1 cellular context compared by ENCODE assay signal in genomic region chr11:116787786-116788486, GRCh38.
A peak's percentile ranks its signal among the peaks of the same experiment; 100 is the strongest.
TF ChIP-seq lines count a peak whose summit lies in the region.

A gene with protein sequence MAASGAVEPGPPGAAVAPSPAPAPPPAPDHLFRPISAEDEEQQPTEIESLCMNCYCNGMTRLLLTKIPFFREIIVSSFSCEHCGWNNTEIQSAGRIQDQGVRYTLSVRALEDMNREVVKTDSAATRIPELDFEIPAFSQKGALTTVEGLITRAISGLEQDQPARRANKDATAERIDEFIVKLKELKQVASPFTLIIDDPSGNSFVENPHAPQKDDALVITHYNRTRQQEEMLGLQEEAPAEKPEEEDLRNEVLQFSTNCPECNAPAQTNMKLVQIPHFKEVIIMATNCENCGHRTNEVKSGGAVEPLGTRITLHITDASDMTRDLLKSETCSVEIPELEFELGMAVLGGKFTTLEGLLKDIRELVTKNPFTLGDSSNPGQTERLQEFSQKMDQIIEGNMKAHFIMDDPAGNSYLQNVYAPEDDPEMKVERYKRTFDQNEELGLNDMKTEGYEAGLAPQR (minus strand): TSS chr11:116788023. CDS start chr11:116787990, 33 bp downstream.

TF ChIP-seq in A549, 52 proteins besides CTCF, POLR2A, EP300 and RAD21 (continued from another document):
- TF ChIP-seq, protein P1, sequence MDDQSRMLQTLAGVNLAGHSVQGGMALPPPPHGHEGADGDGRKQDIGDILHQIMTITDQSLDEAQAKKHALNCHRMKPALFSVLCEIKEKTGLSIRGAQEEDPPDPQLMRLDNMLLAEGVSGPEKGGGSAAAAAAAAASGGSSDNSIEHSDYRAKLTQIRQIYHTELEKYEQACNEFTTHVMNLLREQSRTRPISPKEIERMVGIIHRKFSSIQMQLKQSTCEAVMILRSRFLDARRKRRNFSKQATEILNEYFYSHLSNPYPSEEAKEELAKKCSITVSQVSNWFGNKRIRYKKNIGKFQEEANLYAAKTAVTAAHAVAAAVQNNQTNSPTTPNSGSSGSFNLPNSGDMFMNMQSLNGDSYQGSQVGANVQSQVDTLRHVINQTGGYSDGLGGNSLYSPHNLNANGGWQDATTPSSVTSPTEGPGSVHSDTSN (IDR thresholded peaks at IDR 0.05): peak; percentile 58; the same call in 1 of the 2 replicates
- TF ChIP-seq CBX8 (IDR thresholded peaks at IDR 0.05): no peak
- TF ChIP-seq CHD4 (IDR thresholded peaks at IDR 0.05; ENCODE audit: borderline replicate concordance): no peak
- TF ChIP-seq TFCP2L1 (CRISPR knock-in tag; IDR thresholded peaks at IDR 0.05): no peak
